ENCODE assay signal across 10 cellular contexts in the genomic region with DNA sequence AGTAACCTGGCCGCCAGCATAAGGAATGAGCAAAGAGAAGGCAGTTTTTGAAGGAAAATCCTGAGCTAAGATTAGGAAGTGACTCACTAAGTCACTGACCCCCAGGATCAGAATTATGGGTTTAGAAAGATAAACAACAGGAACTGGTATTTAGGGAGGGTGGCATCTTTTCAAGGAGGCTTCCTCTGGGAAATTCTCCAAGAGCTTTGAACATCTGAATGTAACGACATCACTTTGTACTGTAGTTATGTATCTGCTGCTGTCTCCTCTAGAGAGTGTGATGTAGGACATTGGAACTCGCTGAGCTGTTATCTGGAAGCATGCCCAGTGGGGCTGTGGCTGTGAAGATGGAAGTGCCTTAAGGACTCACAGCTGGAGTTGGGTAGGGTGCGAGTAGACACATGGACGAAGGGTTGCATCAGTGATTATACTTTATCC.
DNase-seq lines count a peak whose midpoint lies in the region; ATAC-seq lines count a peak whose summit lies in the region.
"Had no signal": no experiment of that assay in that cellular context is flagged by ENCODE, and none has a peak within 500 bp of the region (broad histone marks: within the 10 kb centered on the region; RNA-seq: fewer than 3 reads in every experiment).

No MANE protein-coding gene starts in this region.

- DNase-seq in HS-27A (ENCODE audit: low read depth) (peak; percentile 47), amniotic stem cell (lab: John Stamatoyannopoulos, UW) (peak; percentile 93), hepatic stellate cell (ENCODE audit: low spot score) (peak; percentile 48), GM19240 (ENCODE audit: insufficient read length, low spot score) (no peak), DMS153 treated with DMSO at 0.1 percent for 48 hours (lab: John Stamatoyannopoulos, UW; ENCODE audit: unreplicated experiment) (no peak)
- DNase-seq: midbrain; NCI-H2081 treated with DMSO at 0.1 percent for 48 hours; stimulated activated CD4-positive, alpha-beta T cell treated with anti-CD3 and anti-CD28 coated beads, Interleukin-1b, Interleukin-23, amount 100 ng/mL, for 48 hours had no signal

- peaks cover 0 to 6% (median 3%) of the 10 kb centered on the region in 5 donors for H3K4me1 ChIP-seq in subcutaneous abdominal adipose tissue (ENCODE audit: control insufficient read depth in 5 of 5, insufficient read depth in 5 of 5, low read length in 5 of 5)

- H3K36me3 ChIP-seq in subcutaneous abdominal adipose tissue (ENCODE audit: control insufficient read depth in 5 of 5, insufficient read depth in 5 of 5, low read length in 5 of 5): no peaks in the 10 kb centered on the region

- H3K4me3 ChIP-seq in subcutaneous abdominal adipose tissue (ENCODE audit: low read depth in 1 of 5, low read length in 5 of 5): no peak overlapping the region

- no peaks in the 10 kb centered on the region for H3K27me3 ChIP-seq in subcutaneous abdominal adipose tissue (ENCODE audit: control insufficient read depth in 5 of 5, insufficient read depth in 4 of 5, low read length in 5 of 5)

- no peak for ATAC-seq in GM18873 (IDR thresholded peaks at IDR 0.05; ENCODE audit: low FRiP score, unreplicated experiment)

- H3K9me3 ChIP-seq in subcutaneous abdominal adipose tissue (ENCODE audit: control insufficient read depth in 5 of 5, low read length in 5 of 5): no peaks in the 10 kb centered on the region

- no peak overlapping the region for H3K9ac ChIP-seq in subcutaneous abdominal adipose tissue (ENCODE audit: low read length in 5 of 5)

- H3K27ac ChIP-seq in subcutaneous abdominal adipose tissue (ENCODE audit: low read depth, low read length): peak overlapping the region; percentile 11

Comparison
In these comparisons a context has a peak if more than half of its experiments do, and no peak if none do; other contexts are left out.
1. DNase-seq: peak in HS-27A (single experiment), amniotic stem cell (single experiment) and hepatic stellate cell (single experiment); none in GM19240 (single experiment) and DMS153 treated with DMSO at 0.1 percent for 48 hours (single experiment).